In genomic region chr12:104933778-104934177, GRCh38 we compare ENCODE assay signal across 8 cellular contexts.
"Had no signal": no experiment of that assay in that cellular context is flagged by ENCODE, and none has a peak within 500 bp of the region (broad histone marks: within the 10 kb centered on the region; RNA-seq: fewer than 3 reads in every experiment).

No MANE protein-coding gene starts in this region.

- DNase-seq: IMR-90, KBM-7, KG1 had no signal

- H3K36me3 Mint-ChIP-seq: IgD-negative memory B cell had no signal

- H3K27me3 Mint-ChIP-seq: IgD-negative memory B cell had no signal

- H3K4me1 Mint-ChIP-seq: IgD-negative memory B cell had no signal

- H3K9ac ChIP-seq: KMS-11 had no signal

- H3K27ac ChIP-seq: HL-60, KMS-11 had no signal

- H3K4me3 ChIP-seq: K562 had no signal

- H3K4me2 ChIP-seq: KMS-11 had no signal

- H3K27ac Mint-ChIP-seq: IgD-negative memory B cell had no signal

- H3K4me3 Mint-ChIP-seq: IgD-negative memory B cell had no signal

- ATAC-seq: HepG2, K562 had no signal

- H3K9me3 Mint-ChIP-seq: IgD-negative memory B cell had no signal
